In genomic region chr16:11100239-11100750, GRCh38 we compare ENCODE assay signal across 1 cellular context.
TF ChIP-seq lines count a peak whose summit lies in the region.

No MANE protein-coding gene starts in this region.

TF ChIP-seq in GM12878, 131 proteins besides CTCF, POLR2A, EP300 and RAD21 (continued from another document):
- TF ChIP-seq RELB (IDR thresholded peaks at IDR 0.05; ENCODE audit: low read depth) (peak; percentile 64), NR2C1 (IDR thresholded peaks at IDR 0.05) (no peak), USF1 (IDR thresholded peaks at IDR 0.05; ENCODE audit: borderline replicate concordance, extremely low read length, insufficient read depth, low read depth, low read length) (no peak), SMC3 (IDR thresholded peaks at IDR 0.05; ENCODE audit: borderline replicate concordance, low read length) (peak; percentile 34; the same call in 1 of the 2 replicates), JUND (IDR thresholded peaks at IDR 0.05; ENCODE audit: low read depth, low read length) (0 out of 2 replicates have a peak, but pooled peaks have one; percentile 23), STAT3 (IDR thresholded peaks at IDR 0.05; ENCODE audit: low read depth, low read length) (no peak), REST (IDR thresholded peaks at IDR 0.05; ENCODE audit: low read depth, low read length) (no peak), SMARCA5 (IDR thresholded peaks at IDR 0.05) (peak; percentile 61), SIX5 (IDR thresholded peaks at IDR 0.05; ENCODE audit: low read depth, low read length, severe bottlenecking) (no peak), IRF3 (IDR thresholded peaks at IDR 0.05) (no peak), RB1 (IDR thresholded peaks at IDR 0.05; ENCODE audit: borderline replicate concordance) (no peak), PAX5 (IDR thresholded peaks at IDR 0.05; ENCODE audit: borderline replicate concordance, low read depth, low read length) (no peak; the same call in 1 of the 2 replicates), EGR1 (IDR thresholded peaks at IDR 0.05; ENCODE audit: borderline replicate concordance in 1 of 2, low read depth in 2 of 2, low read length in 2 of 2) (no peak), RCOR1 (conservative IDR thresholded peaks at IDR 0.05; ENCODE audit: low read depth, low read length) (no peak), EED (IDR thresholded peaks at IDR 0.05; ENCODE audit: low read depth) (peak; percentile 65), ZNF24 (IDR thresholded peaks at IDR 0.05) (peak; percentile 89), CBX5 (IDR thresholded peaks at IDR 0.05; ENCODE audit: low read depth) (peak; percentile 66; the same call in 1 of the 2 replicates), IRF5 (IDR thresholded peaks at IDR 0.05; ENCODE audit: borderline replicate concordance) (no peak)
- TF ChIP-seq, protein P1, sequence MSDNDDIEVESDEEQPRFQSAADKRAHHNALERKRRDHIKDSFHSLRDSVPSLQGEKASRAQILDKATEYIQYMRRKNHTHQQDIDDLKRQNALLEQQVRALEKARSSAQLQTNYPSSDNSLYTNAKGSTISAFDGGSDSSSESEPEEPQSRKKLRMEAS (IDR thresholded peaks at IDR 0.05; ENCODE audit: low read depth, low read length): no peak
